Comparison of ENCODE assay signal across 31 cellular contexts in genomic region chr16:52690468-52690867, GRCh38.
"Had no signal": no experiment of that assay in that cellular context is flagged by ENCODE, and none has a peak within 500 bp of the region (broad histone marks: within the 10 kb centered on the region; RNA-seq: fewer than 3 reads in every experiment).

No MANE protein-coding gene starts in this region.

- H3K27me3 Mint-ChIP-seq: stimulated activated naive CD8-positive, alpha-beta T cell treated with anti-CD3 and anti-CD28 coated beads, Interleukin-15, Interleukin-2, amounts not matched to agents 100 ng/mL and 50 ng/mL, for 24 hours had no signal

- H3K4me3 Mint-ChIP-seq: immature natural killer cell; naive thymus-derived CD8-positive, alpha-beta T cell; nephron; neural crest cell; stimulated activated effector memory CD8-positive, alpha-beta T cell treated with anti-CD3 and anti-CD28 coated beads, Interleukin-12 subunit alpha, Interleukin-12 subunit beta, amount 100 ng/mL, for 72 hours; stimulated activated naive CD8-positive, alpha-beta T cell treated with anti-CD3 and anti-CD28 coated beads, Interleukin-15, Interleukin-2, amounts not matched to agents 100 ng/mL and 50 ng/mL, for 24 hours had no signal

- FAIRE-seq: islet of Langerhans, kidney, pancreas, small intestine, urothelium cell line had no signal

- H3K4me1 Mint-ChIP-seq: immature natural killer cell; naive thymus-derived CD8-positive, alpha-beta T cell; nephron; neural crest cell; stimulated activated effector memory CD8-positive, alpha-beta T cell treated with anti-CD3 and anti-CD28 coated beads, Interleukin-12 subunit alpha, Interleukin-12 subunit beta, amount 100 ng/mL, for 72 hours had no signal

- H3K27ac ChIP-seq: left lung, lower lobe of right lung, pancreas, prostate gland, sigmoid colon, spleen, suprapubic skin, thoracic aorta, tibial artery, upper lobe of right lung had no signal

- H3K27ac Mint-ChIP-seq: immature natural killer cell; naive thymus-derived CD8-positive, alpha-beta T cell; nephron; stimulated activated effector memory CD8-positive, alpha-beta T cell treated with anti-CD3 and anti-CD28 coated beads, Interleukin-12 subunit alpha, Interleukin-12 subunit beta, amount 100 ng/mL, for 72 hours; stimulated activated naive CD8-positive, alpha-beta T cell treated with anti-CD3 and anti-CD28 coated beads, Interleukin-15, Interleukin-2, amounts not matched to agents 100 ng/mL and 50 ng/mL, for 24 hours had no signal

- DNase-seq: hypothalamus; immature natural killer cell; kidney; left colon; left lung; lower lobe of right lung; mammary epithelial cell; mesenchymal stem cell; naive thymus-derived CD8-positive, alpha-beta T cell; nucleus accumbens; pancreas; posterior cingulate gyrus; retina; right cardiac atrium; sigmoid colon; small intestine; spleen; stimulated activated CD4-positive, alpha-beta T cell treated with anti-CD3 and anti-CD28 coated beads, Interleukin-4, amount 100 ng/mL, for 24 hours; stimulated activated naive CD4-positive, alpha-beta T cell; tibial artery; trophoblast cell; upper lobe of right lung had no signal

- H3K27me3 ChIP-seq: left lung, pancreas, sigmoid colon, spleen, suprapubic skin, tibial artery, upper lobe of right lung had no signal

- H3K36me3 Mint-ChIP-seq: stimulated activated effector memory CD8-positive, alpha-beta T cell treated with anti-CD3 and anti-CD28 coated beads, Interleukin-12 subunit alpha, Interleukin-12 subunit beta, amount 100 ng/mL, for 72 hours had no signal

- H3K4me1 ChIP-seq: left lung, lower lobe of right lung, pancreas, prostate gland, sigmoid colon, spleen, suprapubic skin, tibial artery, upper lobe of right lung had no signal

- H3K36me3 ChIP-seq: left lung, lower lobe of right lung, pancreas, prostate gland, sigmoid colon, spleen, suprapubic skin, thoracic aorta, tibial artery, upper lobe of right lung had no signal

- H3K9me3 ChIP-seq: prostate gland had no signal

- H3K4me3 ChIP-seq: left lung, lower lobe of right lung, pancreas, prostate gland, sigmoid colon, spleen, suprapubic skin, thoracic aorta, tibial artery, upper lobe of right lung had no signal
